8 cellular contexts compared by ENCODE assay signal in genomic region chr19:49680473-49681351, GRCh38. TPM values are rescaled to one million over a fixed set of nuclear protein-coding genes. Genes with fewer than 3 reads are reported as not detected.
DNase-seq lines count a peak whose midpoint lies in the region; ATAC-seq and TF ChIP-seq lines count a peak whose summit lies in the region.

No MANE protein-coding gene starts in this region.

- H3K27me3 ChIP-seq in CD4-positive, alpha-beta memory T cell (ENCODE audit: insufficient read depth, low read length) = no peaks in the 10 kb centered on the region
- H3K27me3 ChIP-seq in HUES48 (ENCODE audit: control insufficient read depth, insufficient read depth, low read length) (no peaks in the 10 kb centered on the region), endodermal cell (ENCODE audit: control insufficient read depth, insufficient read depth, low read length, poor library complexity, severe bottlenecking) (no peaks in the 10 kb centered on the region)

- peaks cover 41% of the 10 kb centered on the region for H3K4me1 ChIP-seq in CD4-positive, alpha-beta memory T cell (ENCODE audit: insufficient read depth, low read length)
- H3K4me1 ChIP-seq in HUES48 (ENCODE audit: control insufficient read depth, insufficient read depth, low read length) (peaks cover 13% of the 10 kb centered on the region), endodermal cell (ENCODE audit: control insufficient read depth, insufficient read depth, low read length) (peaks cover 14% of the 10 kb centered on the region)

- H3K27ac Mint-ChIP-seq in CD4-positive, alpha-beta memory T cell = peak overlapping the region; percentile 57 to 86 (median 72)
- peak overlapping the region; percentile 89 for H3K27ac Mint-ChIP-seq in endodermal cell

- H3K27ac ChIP-seq in CD4-positive, alpha-beta memory T cell (ENCODE audit: low read depth, low read length) = peak overlapping the region; percentile 44
- peak overlapping the region; percentile 70 for H3K27ac ChIP-seq in HUES48 (ENCODE audit: low read depth, low read length)
- peak overlapping the region; percentile 68 for H3K27ac ChIP-seq in endodermal cell (ENCODE audit: low read depth, low read length)

- H3K36me3 Mint-ChIP-seq in CD4-positive, alpha-beta memory T cell = peaks cover 24 to 44% of the 10 kb centered on the region in 2 donors
- peaks cover 39% of the 10 kb centered on the region for H3K36me3 Mint-ChIP-seq in endodermal cell (ENCODE audit: low read depth)

- intact Hi-C loops in CD4-positive, alpha-beta memory T cell (cut with micrococcal nuclease) = loop anchor here (1.0 kb wide), 5 partner anchors 174 to 303 kb away; partner anchors contain the start of genes FLT3LG and KASH5

- no peaks in the 10 kb centered on the region for H3K9me3 ChIP-seq in CD4-positive, alpha-beta memory T cell (ENCODE audit: control insufficient read depth in 1 of 2, low read length in 2 of 2)
- H3K9me3 ChIP-seq in HUES48 (ENCODE audit: control insufficient read depth, insufficient read depth, low read length) (no peaks in the 10 kb centered on the region), endodermal cell (ENCODE audit: control insufficient read depth, low read length) (no peaks in the 10 kb centered on the region)

- H3K9ac ChIP-seq in HUES48 (ENCODE audit: low read depth, low read length) (no peak overlapping the region), endodermal cell (ENCODE audit: extremely low read depth, low read length, poor library complexity, severe bottlenecking) (peak overlapping the region; percentile 2)

- H3K36me3 ChIP-seq in CD4-positive, alpha-beta memory T cell (ENCODE audit: insufficient read depth, low read length) = peaks cover 28% of the 10 kb centered on the region
- H3K36me3 ChIP-seq in HUES48 (ENCODE audit: control insufficient read depth, insufficient read depth, low read length) (peaks cover 53% of the 10 kb centered on the region), endodermal cell (ENCODE audit: control insufficient read depth, insufficient read depth, low read length) (peaks cover 46% of the 10 kb centered on the region)

- peak; percentile 99 for TF ChIP-seq CTCF in endodermal cell (conservative IDR thresholded peaks at IDR 0.05)

- H3K4me1 Mint-ChIP-seq in CD4-positive, alpha-beta memory T cell = peaks cover 16 to 52% (median 29%) of the 10 kb centered on the region in 4 donors
- H3K4me1 Mint-ChIP-seq in endodermal cell = peaks cover 24% of the 10 kb centered on the region

- WGBS in endodermal cell (ENCODE audit: insufficient coverage in 1 of 2, insufficient read length in 1 of 2), 2 experiments = 27 to 39% methylated on average over 13 to 40 of the region's 40 CpGs

- H3K4me3 ChIP-seq in CD4-positive, alpha-beta memory T cell (ENCODE audit: low read length in 2 of 2) = no peak overlapping the region
- peak overlapping the region; percentile 45 for H3K4me3 ChIP-seq in HUES48 (ENCODE audit: low read depth, low read length)
- H3K4me3 ChIP-seq in endodermal cell (ENCODE audit: low read length) = peak overlapping the region; percentile 83

- CTCF ChIA-PET in CD4-positive, alpha-beta memory T cell (lab: Charles Lee; ENCODE audit: partially characterized antibody) = interaction anchor here (0.6 to 2.2 kb wide), 21 partner anchors 8 to 455 kb away, joined by 3 to 8 read pairs (median 4); partner anchors contain the start of genes ADM5, BCL2L12, FLT3LG and IRF3

- DNase-seq in CD4-positive, alpha-beta memory T cell = peak; percentile 88 to 91 (median 89)
- DNase-seq in NOMO-1 treated with DMSO at 0.1 percent for 48 hours (lab: John Stamatoyannopoulos, UW; ENCODE audit: unreplicated experiment) (peak; percentile 80), endodermal cell (peak; percentile 99), midbrain (lab: John Stamatoyannopoulos, UW) (peak; percentile 92)
- peak; percentile 97 for DNase-seq in activated CD8-positive, alpha-beta memory T cell treated with anti-CD3 and anti-CD28 coated beads, Interleukin-2, amount 50 U/mL, for 4 hours
- peak; percentile 91 to 92 for DNase-seq in stimulated activated CD8-positive, alpha-beta memory T cell treated with anti-CD3 and anti-CD28 coated beads, Interleukin-2, amount 100 ng/mL, for 1 hour (ENCODE audit: low read depth in 2 of 2)

- POLR2A ChIA-PET in CD4-positive, alpha-beta memory T cell (lab: Charles Lee; ENCODE audit: partially characterized antibody) = interaction anchor here (0.6 to 1.9 kb wide), 9 partner anchors 16 to 623 kb away, joined by 3 to 11 read pairs (median 4); partner anchors contain the start of genes AP2A1, BCL2L12, CGB7 and IRF3

- H3K4me3 Mint-ChIP-seq in CD4-positive, alpha-beta memory T cell = peak overlapping the region in 1 of 8 donors; percentile 35
- peak overlapping the region; percentile 97 for H3K4me3 Mint-ChIP-seq in endodermal cell

- H3K27me3 Mint-ChIP-seq in CD4-positive, alpha-beta memory T cell = no peaks in the 10 kb centered on the region
- H3K27me3 Mint-ChIP-seq in endodermal cell (ENCODE audit: insufficient read depth) = no peaks in the 10 kb centered on the region

- no peaks in the 10 kb centered on the region for H3K9me3 Mint-ChIP-seq in CD4-positive, alpha-beta memory T cell
- no peaks in the 10 kb centered on the region for H3K9me3 Mint-ChIP-seq in endodermal cell

- no peak for ATAC-seq in HG02678 (IDR thresholded peaks at IDR 0.05; ENCODE audit: unreplicated experiment)

RNA-seq across cellular contexts. Expression of gene PRMT1, which starts 3.6 kb away (rescaled TPM):
- total RNA-seq in CD4-positive, alpha-beta memory T cell = 10 to 100 TPM; 76.6 to 92.9 TPM
- polyA plus RNA-seq in CD4-positive, alpha-beta memory T cell = 100 to 1,000 TPM; 140 to 213 TPM
- total RNA-seq in endodermal cell = 100 to 1,000 TPM; 343 to 362 TPM
- 417 TPM for polyA plus RNA-seq in endodermal cell (2013, experiment 1 of 2)
- polyA plus RNA-seq in endodermal cell (2013, experiment 2 of 2) = 408 TPM

RNA-seq across cellular contexts. Expression of gene ADM5, which starts 8.7 kb away (rescaled TPM):
- total RNA-seq in CD4-positive, alpha-beta memory T cell = 1 to 10 TPM; 4.0 to 4.4 TPM
- under 1 TPM in 1 of 2 donors, not detected in 1; 0.24 TPM for polyA plus RNA-seq in CD4-positive, alpha-beta memory T cell
- 1 to 10 TPM; 4.6 to 7.7 TPM for total RNA-seq in endodermal cell
- 5.1 TPM for polyA plus RNA-seq in endodermal cell (2013, experiment 1 of 2)
- polyA plus RNA-seq in endodermal cell (2013, experiment 2 of 2) = 6.1 TPM

RNA-seq across cellular contexts. Expression of gene CPT1C, which starts 10.2 kb away (rescaled TPM):
- 1 to 10 TPM in 1 of 2 experiments, under 1 TPM in 1; 0.64 to 1.5 TPM for total RNA-seq in CD4-positive, alpha-beta memory T cell
- polyA plus RNA-seq in CD4-positive, alpha-beta memory T cell = under 1 TPM; 0.24 to 0.57 TPM
- 10 to 100 TPM; 41.4 to 59.7 TPM for total RNA-seq in endodermal cell
- polyA plus RNA-seq in endodermal cell (2013, experiment 1 of 2) = 62.0 TPM
- 60.2 TPM for polyA plus RNA-seq in endodermal cell (2013, experiment 2 of 2)

RNA-seq across cellular contexts. Expression of gene BCL2L12, which starts 15.0 kb away (rescaled TPM):
- 10 to 100 TPM; 21.9 to 22.1 TPM for total RNA-seq in CD4-positive, alpha-beta memory T cell
- 10 to 100 TPM; 16.3 to 17.2 TPM for polyA plus RNA-seq in CD4-positive, alpha-beta memory T cell
- total RNA-seq in endodermal cell = 100 to 1,000 TPM in 1 of 2 donors, 10 to 100 TPM in 1; 91.8 to 101 TPM
- polyA plus RNA-seq in endodermal cell (2013, experiment 1 of 2) = 81.0 TPM
- 68.6 TPM for polyA plus RNA-seq in endodermal cell (2013, experiment 2 of 2)

RNA-seq across cellular contexts. Expression of gene IRF3, which starts 15.1 kb away (rescaled TPM):
- total RNA-seq in CD4-positive, alpha-beta memory T cell = 100 to 1,000 TPM; 366 to 386 TPM
- polyA plus RNA-seq in CD4-positive, alpha-beta memory T cell = 10 to 100 TPM; 64.1 to 72.8 TPM
- 100 to 1,000 TPM; 127 to 128 TPM for total RNA-seq in endodermal cell
- polyA plus RNA-seq in endodermal cell (2013, experiment 1 of 2) = 58.7 TPM
- polyA plus RNA-seq in endodermal cell (2013, experiment 2 of 2) = 66.6 TPM

Comparison
In these comparisons a context has a peak if more than half of its experiments do, and no peak if none do; other contexts are left out.
1. H3K4me3 ChIP-seq: peak in HUES48 (single experiment) and endodermal cell (single experiment); none in CD4-positive, alpha-beta memory T cell (0 of 2).
2. RNA of gene CPT1C, which starts 10.2 kb away (total RNA-seq): 41.4 to 59.7 TPM in endodermal cell; 0.64 to 1.5 TPM in CD4-positive, alpha-beta memory T cell; every median in the first group is over 10 times any median in the second.
3. Peak in every context shown above with its lines, with median percentiles within 50 percentile points of each other: DNase-seq and H3K27ac ChIP-seq.